In the genomic region with DNA sequence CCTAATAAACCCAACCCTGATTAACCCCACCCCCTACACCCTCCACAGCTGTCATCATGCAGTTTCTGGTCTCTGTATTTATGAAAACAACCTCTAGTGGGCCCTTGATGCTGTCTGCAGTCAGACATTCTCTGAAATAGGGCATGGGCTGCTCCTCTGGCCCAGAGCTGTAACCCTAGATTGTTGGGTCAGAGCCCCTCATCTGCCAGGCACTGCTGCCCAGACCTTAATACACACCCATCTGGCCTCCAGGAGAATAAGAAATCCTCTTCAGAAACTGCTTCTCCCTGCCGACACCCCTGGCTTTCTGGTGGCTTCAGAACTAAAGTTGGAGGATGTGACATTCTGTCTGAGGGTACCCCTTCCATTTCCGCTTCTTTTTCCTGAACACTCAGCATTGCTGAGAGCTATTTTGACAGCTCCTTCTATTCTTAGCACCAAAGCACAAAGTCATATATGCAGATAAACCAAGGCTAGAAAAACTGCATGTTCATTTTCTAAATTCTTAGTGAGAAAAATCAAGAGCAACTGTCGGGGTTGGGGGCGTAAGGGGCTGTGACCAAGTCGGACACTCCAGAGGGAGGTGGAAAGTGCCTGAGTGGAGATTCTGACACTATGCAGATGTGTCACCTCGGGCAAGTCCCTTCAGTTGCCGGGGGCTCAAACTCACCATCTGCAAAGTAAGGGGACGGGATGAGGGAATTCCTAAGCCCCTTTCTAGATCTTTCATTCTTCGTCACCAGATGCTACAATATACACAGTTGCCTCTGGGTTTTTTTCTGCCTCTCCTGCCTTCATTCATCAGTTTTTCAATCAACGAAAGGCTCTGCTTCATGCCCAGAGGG, we compare ENCODE assay signal across 10 cellular contexts. TPM values are rescaled to one million over a fixed set of nuclear protein-coding genes. Genes with fewer than 3 reads are reported as not detected.
DNase-seq lines count a peak whose midpoint lies in the region; ATAC-seq, FAIRE-seq and TF ChIP-seq lines count a peak whose summit lies in the region.
"Had no signal": no experiment of that assay in that cellular context is flagged by ENCODE, and none has a peak within 500 bp of the region (broad histone marks: within the 10 kb centered on the region; RNA-seq: fewer than 3 reads in every experiment).

No MANE protein-coding gene starts in this region.

- peak overlapping the region in 1 of 2 donors; percentile 54 for H3K27ac ChIP-seq in small intestine (ENCODE audit: low read depth in 1 of 2, low read length in 1 of 2)

- no peaks in the 10 kb centered on the region for H3K4me1 ChIP-seq in small intestine (ENCODE audit: control insufficient read depth in 2 of 2, insufficient read depth in 1 of 2, low read depth in 1 of 2, low read length in 1 of 2)

- ATAC-seq in HG02870 (IDR thresholded peaks at IDR 0.05; ENCODE audit: unreplicated experiment) = peak; percentile 62

- no peak overlapping the region for H3K4me3 ChIP-seq in small intestine (ENCODE audit: low read depth in 1 of 2, low read length in 2 of 2)
- H3K4me3 ChIP-seq: skin epidermis had no signal

- TF ChIP-seq POLR2A in GM12891 (IDR thresholded peaks at IDR 0.05; ENCODE audit: low read depth, low read length) = no peak

- peak; percentile 23 for FAIRE-seq in GM12891 (lab: Jason Lieb, UNC)
- no peak for FAIRE-seq in small intestine (lab: Jason Lieb, UNC)
- FAIRE-seq: H1 had no signal

- no peak for DNase-seq in GM12891 (ENCODE audit: insufficient read length, low spot score)
- DNase-seq in activated CD8-positive, alpha-beta memory T cell treated with anti-CD3 and anti-CD28 coated beads, Interleukin-2, amount 50 U/mL, for 24 hours (ENCODE audit: extremely low read depth) = peak; percentile 44
- peak; percentile 19 for DNase-seq in putamen (ENCODE audit: low spot score)
- no peak for DNase-seq in A172 (ENCODE audit: low spot score)
- no peak for DNase-seq in HK-2 (ENCODE audit: unreplicated experiment)
- DNase-seq in HEK293T (ENCODE audit: extremely low spot score) = no peak
- no peak for DNase-seq in small intestine

- CTCF ChIA-PET in HEK293T (lab: Yijun Ruan, JAX) = interaction anchor here (1.2 kb wide), 1 partner anchor 140 kb away, joined by 3 read pairs; no protein-coding TSS in a partner anchor

- H3K9me3 ChIP-seq in small intestine (ENCODE audit: control insufficient read depth, low read depth) = no peaks in the 10 kb centered on the region

- 62 to 79% (median 64%) methylated on average over 10 of the region's 10 CpGs for WGBS in small intestine, 3 donors

- POLR2A ChIA-PET in HEK293T (lab: Yijun Ruan, JAX) = no interaction called here

- H3K36me3 ChIP-seq in small intestine (ENCODE audit: control insufficient read depth in 2 of 2, insufficient read depth in 2 of 2, low read length in 2 of 2) = no peaks in the 10 kb centered on the region

- no peaks in the 10 kb centered on the region for H3K27me3 ChIP-seq in small intestine (ENCODE audit: control insufficient read depth in 2 of 2, insufficient read depth in 2 of 2, low read length in 2 of 2)

TF ChIP-seq in GM12891, 5 proteins besides CTCF, POLR2A, EP300 and RAD21:
- no peak for TF ChIP-seq TAF1 (IDR thresholded peaks at IDR 0.05; ENCODE audit: low read depth, low read length)
- TF ChIP-seq POU2F2 (IDR thresholded peaks at IDR 0.05; ENCODE audit: low read depth, low read length) = peak; percentile 74; the same call in 1 of the 2 replicates
TF ChIP-seq in GM12891: peak in this region for 1.

TF ChIP-seq in HEK293T, 16 proteins besides CTCF, POLR2A, EP300 and RAD21:
- TF ChIP-seq FOXA1 (IDR thresholded peaks at IDR 0.05) (no peak), TARDBP (IDR thresholded peaks at IDR 0.05) (no peak), NFRKB (IDR thresholded peaks at IDR 0.05) (no peak), PKNOX1 (IDR thresholded peaks at IDR 0.05) (no peak)

RNA-seq across cellular contexts. Expression of gene SRSF7, which starts 28.7 kb away (rescaled TPM):
- 278 TPM for polyA plus RNA-seq in GM12891 (2012; ENCODE audit: low read depth, missing spikeins)
- total RNA-seq in A172 (2014; rRNA removed; shearing (Covaris generic)) = 298 and 318 TPM in 2 replicates
- polyA plus RNA-seq in small intestine = 100 to 1,000 TPM in 2 of 3 donors, 10 to 100 TPM in 1; 78.6 to 202 (median 185) TPM

RNA-seq across cellular contexts. Expression of gene GEMIN6, which starts 55.5 kb away (rescaled TPM):
- polyA plus RNA-seq in GM12891 (2012; ENCODE audit: low read depth, missing spikeins) = 13.5 TPM
- total RNA-seq in A172 (2014; rRNA removed; shearing (Covaris generic)) = 22.0 and 30.1 TPM in 2 replicates
- polyA plus RNA-seq in small intestine = 10 to 100 TPM; 10.8 to 20.6 (median 14.4) TPM

RNA-seq across cellular contexts. Expression of gene GALM, which starts 56.6 kb away (rescaled TPM):
- 24.9 TPM for polyA plus RNA-seq in GM12891 (2012; ENCODE audit: low read depth, missing spikeins)
- 7.1 and 21.8 TPM in 2 replicates for total RNA-seq in A172 (2014; rRNA removed; shearing (Covaris generic))
- polyA plus RNA-seq in small intestine = 100 to 1,000 TPM in 1 of 3 donors, 10 to 100 TPM in 2; 48.6 to 148 (median 74.6) TPM

Comparison
In these comparisons a context has a peak if more than half of its experiments do, and no peak if none do; other contexts are left out.
1. DNase-seq: peak in activated CD8-positive, alpha-beta memory T cell treated with anti-CD3 and anti-CD28 coated beads, Interleukin-2, amount 50 U/mL, for 24 hours (single experiment) and putamen (single experiment); none in GM12891 (single experiment), A172 (single experiment), HK-2 (single experiment), HEK293T (single experiment) and small intestine (single experiment).